ENCODE assay signal across 8 cellular contexts in the genomic region with DNA sequence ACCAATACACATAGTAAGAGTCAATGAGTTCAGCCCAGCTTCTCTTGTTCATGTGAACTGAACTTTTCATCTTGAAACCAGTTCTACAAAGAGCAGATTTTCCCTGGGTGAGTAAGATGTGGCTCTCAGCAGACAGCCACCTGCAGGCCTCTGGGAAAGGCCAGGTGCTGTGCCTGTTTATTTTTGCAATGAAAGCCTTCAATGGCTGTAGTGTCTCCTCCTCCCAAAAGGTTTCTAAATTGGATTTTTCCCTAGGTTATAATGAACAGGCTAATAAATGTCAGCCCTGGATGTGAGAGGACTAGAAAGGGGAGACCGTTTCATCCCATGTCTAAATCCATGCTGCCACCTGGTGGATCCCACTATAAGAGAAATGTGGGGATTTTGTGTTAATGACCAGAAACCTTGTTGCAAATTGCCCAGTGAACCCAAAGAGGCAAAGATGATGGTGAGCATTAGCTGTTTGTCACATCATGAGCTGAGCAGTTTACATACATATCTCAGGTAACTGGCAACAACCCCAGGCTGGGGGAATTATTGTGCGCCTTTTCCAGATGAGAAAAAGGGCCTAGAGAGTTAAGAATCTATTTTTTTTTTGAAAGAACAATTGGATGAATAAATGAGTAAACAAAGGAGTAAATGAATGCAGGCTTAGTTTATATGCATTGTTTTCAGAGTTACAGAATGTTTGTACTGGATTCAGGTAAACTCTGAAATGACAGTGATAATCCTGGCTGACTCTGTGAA. TPM values are rescaled to one million over a fixed set of nuclear protein-coding genes. Genes with fewer than 3 reads are reported as not detected.
DNase-seq lines count a peak whose midpoint lies in the region; FAIRE-seq and TF ChIP-seq lines count a peak whose summit lies in the region.
"Had no signal": no experiment of that assay in that cellular context is flagged by ENCODE, and none has a peak within 500 bp of the region (broad histone marks: within the 10 kb centered on the region; RNA-seq: fewer than 3 reads in every experiment).

No MANE protein-coding gene starts in this region.

- H3K9ac ChIP-seq in kidney (ENCODE audit: low read length in 2 of 2) = no peak overlapping the region

- peaks cover 22 to 27% of the 10 kb centered on the region in 2 donors for H3K4me1 ChIP-seq in kidney (ENCODE audit: control insufficient read depth in 1 of 2, insufficient read depth in 1 of 2, low read depth in 1 of 2, low read length in 2 of 2)

- intact Hi-C loops in kidney (cut with DNase I) = loop anchor here (10.0 kb wide), 1 partner anchor 323 kb away; no protein-coding TSS in a partner anchor

- peak; percentile 54 for TF ChIP-seq CTCF in kidney (IDR thresholded peaks at IDR 0.05; ENCODE audit: borderline replicate concordance, extremely low read depth, insufficient read depth)

- DNase-seq in DMS53 treated with DMSO at 0.1 percent for 48 hours (lab: John Stamatoyannopoulos, UW; ENCODE audit: unreplicated experiment) (peak; percentile 46), HCEC 1CT (peak; percentile 72), NCI-H2196 (lab: John Stamatoyannopoulos, UW; ENCODE audit: unreplicated experiment) (peak; percentile 62), astrocyte of the hippocampus (ENCODE audit: low read depth, low spot score) (peak; percentile 87), kidney (no peak), urothelium cell line (ENCODE audit: low spot score) (peak; percentile 54)
- DNase-seq in stimulated activated CD8-positive, alpha-beta memory T cell treated with anti-CD3 and anti-CD28 coated beads, Interleukin-4, amount 100 ng/mL, for 48 hours = no peak

- FAIRE-seq in kidney (lab: Jason Lieb, UNC) (no peak), urothelium cell line (lab: Jason Lieb, UNC) (no peak)

- H3K9me3 ChIP-seq in kidney (ENCODE audit: control insufficient read depth in 1 of 2, low read length in 2 of 2) = no peaks in the 10 kb centered on the region

- no peak overlapping the region for H3K4me3 ChIP-seq in kidney (ENCODE audit: low read length in 2 of 2)
- H3K4me3 ChIP-seq: skin epidermis had no signal

- H3K36me3 ChIP-seq in kidney (ENCODE audit: control insufficient read depth in 1 of 2, insufficient read depth in 2 of 2, low read length in 2 of 2) = no peaks in the 10 kb centered on the region

- no peak overlapping the region for H3K27ac ChIP-seq in kidney (ENCODE audit: low read depth in 2 of 2, low read length in 2 of 2)

RNA-seq across cellular contexts. Expression of a gene that starts 12.7 kb away (rescaled TPM):
- not detected for total RNA-seq in kidney
- not detected for polyA plus RNA-seq in kidney (ENCODE audit: insufficient read depth, low read depth, low replicate concordance)

RNA-seq across cellular contexts. Expression of a gene that starts 48.3 kb away (rescaled TPM):
- total RNA-seq in kidney = 1,010 TPM
- polyA plus RNA-seq in kidney (ENCODE audit: insufficient read depth, low read depth, low replicate concordance) = 559 TPM

Comparison
In these comparisons a context has a peak if more than half of its experiments do, and no peak if none do; other contexts are left out.
1. DNase-seq: peak in DMS53 treated with DMSO at 0.1 percent for 48 hours (single experiment), HCEC 1CT (single experiment), NCI-H2196 (single experiment), astrocyte of the hippocampus (single experiment) and urothelium cell line (single experiment); none in kidney (single experiment) and stimulated activated CD8-positive, alpha-beta memory T cell treated with anti-CD3 and anti-CD28 coated beads, Interleukin-4, amount 100 ng/mL, for 48 hours (single experiment).